In the genomic region with DNA sequence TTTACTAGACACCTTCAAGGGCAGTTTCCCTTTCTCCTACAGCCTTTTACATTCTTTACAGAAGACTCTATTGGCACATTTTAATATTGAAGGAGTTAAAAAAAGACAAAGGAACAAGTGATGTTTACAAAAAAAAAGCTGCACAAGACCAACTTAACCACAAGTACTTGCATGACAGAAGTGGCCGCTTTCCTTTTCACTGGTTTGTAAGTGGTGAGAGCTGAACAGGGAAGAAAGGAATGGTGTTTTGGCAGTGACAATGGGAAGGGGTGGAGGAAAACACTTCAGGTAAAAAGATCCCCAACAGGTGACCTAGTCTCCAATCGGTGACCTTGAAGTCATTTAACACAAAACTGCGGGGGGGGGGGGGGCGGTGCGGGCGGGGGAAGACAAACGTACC, we compare ENCODE assay signal across 1 cellular context.
TF ChIP-seq lines count a peak whose summit lies in the region.

No MANE protein-coding gene starts in this region.

TF ChIP-seq in WTC11, 78 proteins besides CTCF, POLR2A, EP300 and RAD21:
- TF ChIP-seq ZNF671 (CRISPR knock-in tag; IDR thresholded peaks at IDR 0.05) (no peak), CBFB (CRISPR knock-in tag; IDR thresholded peaks at IDR 0.05; ENCODE audit: low read depth) (no peak), PRRX2 (CRISPR knock-in tag; IDR thresholded peaks at IDR 0.05) (no peak), IRF2 (CRISPR knock-in tag; IDR thresholded peaks at IDR 0.05; ENCODE audit: borderline replicate concordance, low read depth) (no peak), ZNF232 (CRISPR knock-in tag; IDR thresholded peaks at IDR 0.05) (no peak), ELF4 (CRISPR knock-in tag; IDR thresholded peaks at IDR 0.05; ENCODE audit: low read depth) (no peak), EMX1 (CRISPR knock-in tag; IDR thresholded peaks at IDR 0.05) (no peak), RORB (CRISPR knock-in tag; IDR thresholded peaks at IDR 0.05) (no peak)
- TF ChIP-seq, protein P1, sequence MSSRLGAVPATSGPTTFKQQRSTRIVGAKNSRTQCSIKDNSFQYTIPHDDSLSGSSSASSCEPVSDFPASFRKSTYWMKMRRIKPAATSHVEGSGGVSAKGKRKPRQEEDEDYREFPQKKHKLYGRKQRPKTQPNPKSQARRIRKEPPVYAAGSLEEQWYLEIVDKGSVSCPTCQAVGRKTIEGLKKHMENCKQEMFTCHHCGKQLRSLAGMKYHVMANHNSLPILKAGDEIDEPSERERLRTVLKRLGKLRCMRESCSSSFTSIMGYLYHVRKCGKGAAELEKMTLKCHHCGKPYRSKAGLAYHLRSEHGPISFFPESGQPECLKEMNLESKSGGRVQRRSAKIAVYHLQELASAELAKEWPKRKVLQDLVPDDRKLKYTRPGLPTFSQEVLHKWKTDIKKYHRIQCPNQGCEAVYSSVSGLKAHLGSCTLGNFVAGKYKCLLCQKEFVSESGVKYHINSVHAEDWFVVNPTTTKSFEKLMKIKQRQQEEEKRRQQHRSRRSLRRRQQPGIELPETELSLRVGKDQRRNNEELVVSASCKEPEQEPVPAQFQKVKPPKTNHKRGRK (CRISPR knock-in tag; IDR thresholded peaks at IDR 0.05; ENCODE audit: borderline replicate concordance) = no peak
- TF ChIP-seq, protein P2, sequence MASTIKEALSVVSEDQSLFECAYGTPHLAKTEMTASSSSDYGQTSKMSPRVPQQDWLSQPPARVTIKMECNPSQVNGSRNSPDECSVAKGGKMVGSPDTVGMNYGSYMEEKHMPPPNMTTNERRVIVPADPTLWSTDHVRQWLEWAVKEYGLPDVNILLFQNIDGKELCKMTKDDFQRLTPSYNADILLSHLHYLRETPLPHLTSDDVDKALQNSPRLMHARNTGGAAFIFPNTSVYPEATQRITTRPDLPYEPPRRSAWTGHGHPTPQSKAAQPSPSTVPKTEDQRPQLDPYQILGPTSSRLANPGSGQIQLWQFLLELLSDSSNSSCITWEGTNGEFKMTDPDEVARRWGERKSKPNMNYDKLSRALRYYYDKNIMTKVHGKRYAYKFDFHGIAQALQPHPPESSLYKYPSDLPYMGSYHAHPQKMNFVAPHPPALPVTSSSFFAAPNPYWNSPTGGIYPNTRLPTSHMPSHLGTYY (CRISPR knock-in tag; IDR thresholded peaks at IDR 0.05) = no peak
